ENCODE assay signal across 10 cellular contexts in the genomic region with DNA sequence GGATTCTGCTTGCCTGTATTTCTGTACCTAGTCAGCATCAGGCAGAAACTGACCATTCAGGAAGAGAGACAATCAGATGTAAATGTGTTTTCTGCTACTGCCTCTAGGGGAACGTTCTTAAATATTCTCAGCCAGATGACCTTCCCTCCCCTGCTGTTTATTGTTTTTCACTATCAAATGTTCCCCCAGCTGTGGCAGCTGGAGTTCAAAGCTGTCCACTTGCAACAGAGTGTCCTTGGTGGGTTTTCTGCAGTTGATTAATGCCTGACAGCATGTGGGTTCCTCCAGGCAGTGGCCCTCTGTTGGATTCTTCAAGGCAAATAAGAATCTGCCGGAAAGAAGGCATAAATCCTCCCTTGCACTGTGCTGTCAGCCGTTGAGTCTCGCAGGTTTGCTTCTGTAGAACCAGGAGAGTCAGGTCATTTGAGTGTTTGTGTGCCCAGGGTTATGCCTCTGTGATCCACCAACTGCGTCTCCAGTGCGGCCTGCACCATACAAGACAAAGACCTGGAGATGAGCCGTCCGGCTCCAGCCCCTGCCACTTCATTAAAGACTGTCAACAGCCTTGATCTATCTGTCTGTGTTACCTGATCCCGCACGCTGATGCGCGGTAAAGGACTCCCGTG.
DNase-seq lines count a peak whose midpoint lies in the region; ATAC-seq and TF ChIP-seq lines count a peak whose summit lies in the region.
"Had no signal": no experiment of that assay in that cellular context is flagged by ENCODE, and none has a peak within 500 bp of the region (broad histone marks: within the 10 kb centered on the region; RNA-seq: fewer than 3 reads in every experiment).

No MANE protein-coding gene starts in this region.

- H3K36me3 Mint-ChIP-seq in naive thymus-derived CD4-positive, alpha-beta T cell, result no peaks in the 10 kb centered on the region

- CTCF ChIA-PET in naive thymus-derived CD4-positive, alpha-beta T cell (lab: Charles Lee), result interaction anchor here (0.6 kb wide), 1 partner anchor 488 kb away, joined by 5 read pairs; no protein-coding TSS in a partner anchor

- H3K4me1 ChIP-seq in mesendoderm (ENCODE audit: control insufficient read depth, low read depth, low read length), result peaks cover 3% of the 10 kb centered on the region
- no peaks in the 10 kb centered on the region for H3K4me1 ChIP-seq in naive thymus-derived CD4-positive, alpha-beta T cell (ENCODE audit: control insufficient read depth in 2 of 2, insufficient read depth in 2 of 2, low read length in 2 of 2)
- H3K4me1 ChIP-seq: uterus had no signal

- peaks cover 0 to 9% (median 5%) of the 10 kb centered on the region in 5 donors for H3K27me3 Mint-ChIP-seq in naive thymus-derived CD4-positive, alpha-beta T cell

- H2BK120ac ChIP-seq in mesendoderm (ENCODE audit: low read depth, low read length), result no peak overlapping the region

- peak; percentile 28; the same call in 1 of the 2 replicates for TF ChIP-seq CTCF in VCaP (conservative IDR thresholded peaks at IDR 0.05)

- no peaks in the 10 kb centered on the region for H3K9me3 ChIP-seq in naive thymus-derived CD4-positive, alpha-beta T cell (ENCODE audit: control insufficient read depth in 2 of 3, low read length in 3 of 3)
- H3K9me3 ChIP-seq: uterus had no signal

- no peaks in the 10 kb centered on the region for H3K27me3 ChIP-seq in mesendoderm (ENCODE audit: insufficient read depth, low read length, poor library complexity)
- no peaks in the 10 kb centered on the region for H3K27me3 ChIP-seq in naive thymus-derived CD4-positive, alpha-beta T cell (ENCODE audit: control insufficient read depth in 2 of 2, insufficient read depth in 2 of 2, low read length in 2 of 2)
- H3K27me3 ChIP-seq: uterus had no signal

- no peak overlapping the region for H4K5ac ChIP-seq in mesendoderm (ENCODE audit: low read length)

- no peaks in the 10 kb centered on the region for H3K79me1 ChIP-seq in mesendoderm (ENCODE audit: low read length)

- no peaks in the 10 kb centered on the region for H3K79me2 ChIP-seq in mesendoderm (ENCODE audit: control insufficient read depth, insufficient read depth, low read length)

- no peak overlapping the region for H3K56ac ChIP-seq in mesendoderm (ENCODE audit: low read length)

- H3K4me3 Mint-ChIP-seq in naive thymus-derived CD4-positive, alpha-beta T cell, result no peak overlapping the region

- no peak overlapping the region for H3K4me3 ChIP-seq in mesendoderm (ENCODE audit: low read length)
- no peak overlapping the region for H3K4me3 ChIP-seq in naive thymus-derived CD4-positive, alpha-beta T cell (ENCODE audit: low read length)
- H3K4me3 ChIP-seq: uterus had no signal

- peaks cover 0 to 17% (median 0%) of the 10 kb centered on the region in 7 donors for H3K4me1 Mint-ChIP-seq in naive thymus-derived CD4-positive, alpha-beta T cell

- no peak overlapping the region for H2BK15ac ChIP-seq in mesendoderm (replicated peaks; ENCODE audit: low read depth)

- H3K27ac ChIP-seq in VCaP (no peak overlapping the region), mesendoderm (ENCODE audit: low read depth, low read length) (no peak overlapping the region)
- no peak overlapping the region for H3K27ac ChIP-seq in naive thymus-derived CD4-positive, alpha-beta T cell (ENCODE audit: low read depth, low read length)
- H3K27ac ChIP-seq: uterus had no signal

- no peaks in the 10 kb centered on the region for H3K36me3 ChIP-seq in mesendoderm (ENCODE audit: control insufficient read depth, insufficient read depth, low read length)
- no peaks in the 10 kb centered on the region for H3K36me3 ChIP-seq in naive thymus-derived CD4-positive, alpha-beta T cell (ENCODE audit: control insufficient read depth in 2 of 3, insufficient read depth in 3 of 3, low read length in 3 of 3)
- H3K36me3 ChIP-seq: uterus had no signal

- no peak overlapping the region for H3K9ac ChIP-seq in mesendoderm (ENCODE audit: low read length)

- H2BK5ac ChIP-seq in mesendoderm (ENCODE audit: low read length), result no peak overlapping the region

- no peaks in the 10 kb centered on the region for H3K9me3 Mint-ChIP-seq in naive thymus-derived CD4-positive, alpha-beta T cell

- H2AK5ac ChIP-seq in mesendoderm (ENCODE audit: low read length), result no peak overlapping the region

- no peak overlapping the region for H3K4me2 ChIP-seq in mesendoderm (ENCODE audit: low read length)

- intact Hi-C loops in naive thymus-derived CD4-positive, alpha-beta T cell (cut with micrococcal nuclease), result no loop called here

- H4K8ac ChIP-seq in mesendoderm (ENCODE audit: low read depth, low read length), result no peak overlapping the region

- no CpG with 5 or more reads among the region's 13 CpGs for WGBS in mesendoderm (ENCODE audit: extremely low coverage, insufficient coverage, low lambda C conversion rate)

- peak; percentile 26 for DNase-seq in DMS53 (lab: John Stamatoyannopoulos, UW)
- no peak for DNase-seq in mesendoderm
- DNase-seq in left lobe of liver (ENCODE audit: low spot score), result no peak
- DNase-seq in naive thymus-derived CD4-positive, alpha-beta T cell, result no peak
- DNase-seq: activated effector memory CD4-positive, alpha-beta T cell treated with anti-CD3 and anti-CD28 coated beads, Interleukin-2, amount 50 U/mL, for 16 hours had no signal

- peak overlapping the region; percentile 16 for H3K23ac ChIP-seq in mesendoderm (ENCODE audit: low read length)

- POLR2A ChIA-PET in naive thymus-derived CD4-positive, alpha-beta T cell (lab: Charles Lee), result no interaction called here

- H3K27ac Mint-ChIP-seq in naive thymus-derived CD4-positive, alpha-beta T cell, result peak overlapping the region in 1 of 9 donors; percentile 72

- H3K18ac ChIP-seq in mesendoderm (ENCODE audit: low read length), result no peak overlapping the region

- ATAC-seq in HG02981 (IDR thresholded peaks at IDR 0.05; ENCODE audit: unreplicated experiment) (peak; percentile 48), left lobe of liver (no peak), HG03457 (IDR thresholded peaks at IDR 0.05; ENCODE audit: unreplicated experiment) (no peak), HG02938 (IDR thresholded peaks at IDR 0.05; ENCODE audit: unreplicated experiment) (no peak)
- no peak for ATAC-seq in naive thymus-derived CD4-positive, alpha-beta T cell

- H3K4ac ChIP-seq in mesendoderm (ENCODE audit: low read depth, low read length), result no peak overlapping the region
